1 cellular context compared by ENCODE assay signal in the genomic region with DNA sequence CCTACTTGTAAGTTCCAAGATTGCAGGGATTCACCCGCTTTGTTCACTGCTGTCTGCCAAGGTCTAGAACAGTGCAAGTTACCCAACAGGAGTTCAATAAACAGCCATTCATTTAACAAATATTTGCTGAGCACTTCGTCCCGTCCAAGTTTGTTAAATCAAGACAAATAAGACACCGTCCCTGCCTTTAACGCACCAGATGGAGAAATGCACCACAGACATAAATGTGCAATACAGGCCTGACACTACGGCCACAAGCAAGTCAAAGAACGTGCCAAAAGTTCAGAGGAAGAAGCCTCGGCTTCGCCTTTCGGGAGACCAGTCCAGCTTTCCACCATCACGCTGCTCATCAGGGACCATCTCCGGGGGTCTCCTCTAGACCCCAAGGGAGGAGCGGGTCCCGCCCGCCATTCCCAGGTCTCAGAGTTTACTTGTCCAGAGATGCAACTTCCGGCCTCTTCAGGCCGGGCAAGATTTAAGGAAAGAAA.
TF ChIP-seq lines count a peak whose summit lies in the region.

No MANE protein-coding gene starts in this region.

TF ChIP-seq in HepG2, 621 proteins besides CTCF, POLR2A, EP300 and RAD21 (continues in another document):
- TF ChIP-seq, protein P1, sequence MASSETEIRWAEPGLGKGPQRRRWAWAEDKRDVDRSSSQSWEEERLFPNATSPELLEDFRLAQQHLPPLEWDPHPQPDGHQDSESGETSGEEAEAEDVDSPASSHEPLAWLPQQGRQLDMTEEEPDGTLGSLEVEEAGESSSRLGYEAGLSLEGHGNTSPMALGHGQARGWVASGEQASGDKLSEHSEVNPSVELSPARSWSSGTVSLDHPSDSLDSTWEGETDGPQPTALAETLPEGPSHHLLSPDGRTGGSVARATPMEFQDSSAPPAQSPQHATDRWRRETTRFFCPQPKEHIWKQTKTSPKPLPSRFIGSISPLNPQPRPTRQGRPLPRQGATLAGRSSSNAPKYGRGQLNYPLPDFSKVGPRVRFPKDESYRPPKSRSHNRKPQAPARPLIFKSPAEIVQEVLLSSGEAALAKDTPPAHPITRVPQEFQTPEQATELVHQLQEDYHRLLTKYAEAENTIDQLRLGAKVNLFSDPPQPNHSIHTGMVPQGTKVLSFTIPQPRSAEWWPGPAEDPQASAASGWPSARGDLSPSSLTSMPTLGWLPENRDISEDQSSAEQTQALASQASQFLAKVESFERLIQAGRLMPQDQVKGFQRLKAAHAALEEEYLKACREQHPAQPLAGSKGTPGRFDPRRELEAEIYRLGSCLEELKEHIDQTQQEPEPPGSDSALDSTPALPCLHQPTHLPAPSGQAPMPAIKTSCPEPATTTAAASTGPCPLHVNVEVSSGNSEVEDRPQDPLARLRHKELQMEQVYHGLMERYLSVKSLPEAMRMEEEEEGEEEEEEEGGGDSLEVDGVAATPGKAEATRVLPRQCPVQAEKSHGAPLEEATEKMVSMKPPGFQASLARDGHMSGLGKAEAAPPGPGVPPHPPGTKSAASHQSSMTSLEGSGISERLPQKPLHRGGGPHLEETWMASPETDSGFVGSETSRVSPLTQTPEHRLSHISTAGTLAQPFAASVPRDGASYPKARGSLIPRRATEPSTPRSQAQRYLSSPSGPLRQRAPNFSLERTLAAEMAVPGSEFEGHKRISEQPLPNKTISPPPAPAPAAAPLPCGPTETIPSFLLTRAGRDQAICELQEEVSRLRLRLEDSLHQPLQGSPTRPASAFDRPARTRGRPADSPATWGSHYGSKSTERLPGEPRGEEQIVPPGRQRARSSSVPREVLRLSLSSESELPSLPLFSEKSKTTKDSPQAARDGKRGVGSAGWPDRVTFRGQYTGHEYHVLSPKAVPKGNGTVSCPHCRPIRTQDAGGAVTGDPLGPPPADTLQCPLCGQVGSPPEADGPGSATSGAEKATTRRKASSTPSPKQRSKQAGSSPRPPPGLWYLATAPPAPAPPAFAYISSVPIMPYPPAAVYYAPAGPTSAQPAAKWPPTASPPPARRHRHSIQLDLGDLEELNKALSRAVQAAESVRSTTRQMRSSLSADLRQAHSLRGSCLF (CRISPR knock-in tag; IDR thresholded peaks at IDR 0.05; ENCODE audit: borderline replicate concordance), result no peak
- TF ChIP-seq SOX13 (IDR thresholded peaks at IDR 0.05) (no peak; the same call in 1 of the 2 replicates), SOX13 (CRISPR knock-in tag; conservative IDR thresholded peaks at IDR 0.05 in 1 of 2, IDR thresholded peaks at IDR 0.05 in 1 of 2) (peak in 1 of 2 experiments; percentile 47; a peak in 2 of 4 replicates), KLF16 (CRISPR knock-in tag; IDR thresholded peaks at IDR 0.05) (no peak), ZNF607 (CRISPR knock-in tag; IDR thresholded peaks at IDR 0.05; ENCODE audit: borderline replicate concordance) (no peak), ZNF282 (IDR thresholded peaks at IDR 0.05; ENCODE audit: partially characterized antibody) (no peak), ZNF296 (CRISPR knock-in tag; conservative IDR thresholded peaks at IDR 0.05) (no peak), ZNF720 (CRISPR knock-in tag; IDR thresholded peaks at IDR 0.05) (no peak), SNAI1 (CRISPR knock-in tag; IDR thresholded peaks at IDR 0.05; ENCODE audit: borderline replicate concordance) (peak; percentile 80), ZNF792 (CRISPR knock-in tag; IDR thresholded peaks at IDR 0.05) (no peak), HOXA5 (CRISPR knock-in tag; IDR thresholded peaks at IDR 0.05) (0 out of 2 replicates have a peak, but pooled peaks have one; percentile 3), ZBTB7A (CRISPR knock-in tag; IDR thresholded peaks at IDR 0.05) (peak; percentile 75), RBM22 (optimal IDR thresholded peaks at IDR 0.05; ENCODE audit: low read length) (no peak), FOXP1 (IDR thresholded peaks at IDR 0.05) (no peak), FOXP1 (CRISPR knock-in tag; IDR thresholded peaks at IDR 0.05) (peak; percentile 48; the same call in 1 of the 2 replicates), ZNF235 (CRISPR knock-in tag; IDR thresholded peaks at IDR 0.05; ENCODE audit: borderline replicate concordance) (no peak), NR2F2 (IDR thresholded peaks at IDR 0.05; ENCODE audit: borderline replicate concordance, low read depth) (0 out of 2 replicates have a peak, but pooled peaks have one; percentile 51), PAWR (CRISPR knock-in tag; IDR thresholded peaks at IDR 0.05; ENCODE audit: borderline replicate concordance) (no peak), RFX5 (IDR thresholded peaks at IDR 0.05; ENCODE audit: low read depth, low read length) (no peak), GTF2F1 (IDR thresholded peaks at IDR 0.05; ENCODE audit: low read length) (no peak), PBX2 (CRISPR knock-in tag; IDR thresholded peaks at IDR 0.05) (no peak), CBFB (CRISPR knock-in tag; IDR thresholded peaks at IDR 0.05) (no peak), WIZ (CRISPR knock-in tag; IDR thresholded peaks at IDR 0.05) (no peak), NKX3-1 (CRISPR knock-in tag; IDR thresholded peaks at IDR 0.05) (no peak; the same call in 1 of the 2 replicates), MED8 (CRISPR knock-in tag; IDR thresholded peaks at IDR 0.05; ENCODE audit: insufficient replicate concordance) (peak; percentile 6), HDAC2 (CRISPR knock-in tag; IDR thresholded peaks at IDR 0.05) (peak; percentile 22; the same call in 1 of the 2 replicates), ZSCAN22 (CRISPR knock-in tag; IDR thresholded peaks at IDR 0.05) (no peak), ZNF329 (CRISPR knock-in tag; IDR thresholded peaks at IDR 0.05; ENCODE audit: low read depth) (no peak), SMC3 (IDR thresholded peaks at IDR 0.05; ENCODE audit: low read length) (no peak), MIER3 (CRISPR knock-in tag; IDR thresholded peaks at IDR 0.05; ENCODE audit: borderline replicate concordance) (no peak), DZIP1 (CRISPR knock-in tag; IDR thresholded peaks at IDR 0.05) (no peak), LCORL (IDR thresholded peaks at IDR 0.05) (no peak), LCORL (CRISPR knock-in tag; IDR thresholded peaks at IDR 0.05) (no peak), NFRKB (IDR thresholded peaks at IDR 0.05) (no peak), FLYWCH1 (CRISPR knock-in tag; IDR thresholded peaks at IDR 0.05) (0 out of 2 replicates have a peak, but pooled peaks have one; percentile 61), ZNF652 (CRISPR knock-in tag; IDR thresholded peaks at IDR 0.05; ENCODE audit: borderline replicate concordance, low read depth) (no peak), SOX6 (IDR thresholded peaks at IDR 0.05) (no peak), SOX6 (CRISPR knock-in tag; IDR thresholded peaks at IDR 0.05) (peak; percentile 4; the same call in 1 of the 2 replicates), BCL6 (CRISPR knock-in tag; IDR thresholded peaks at IDR 0.05) (peak; percentile 62; the same call in 1 of the 2 replicates), ZBTB25 (CRISPR knock-in tag; IDR thresholded peaks at IDR 0.05) (no peak)
- TF ChIP-seq, protein P2, sequence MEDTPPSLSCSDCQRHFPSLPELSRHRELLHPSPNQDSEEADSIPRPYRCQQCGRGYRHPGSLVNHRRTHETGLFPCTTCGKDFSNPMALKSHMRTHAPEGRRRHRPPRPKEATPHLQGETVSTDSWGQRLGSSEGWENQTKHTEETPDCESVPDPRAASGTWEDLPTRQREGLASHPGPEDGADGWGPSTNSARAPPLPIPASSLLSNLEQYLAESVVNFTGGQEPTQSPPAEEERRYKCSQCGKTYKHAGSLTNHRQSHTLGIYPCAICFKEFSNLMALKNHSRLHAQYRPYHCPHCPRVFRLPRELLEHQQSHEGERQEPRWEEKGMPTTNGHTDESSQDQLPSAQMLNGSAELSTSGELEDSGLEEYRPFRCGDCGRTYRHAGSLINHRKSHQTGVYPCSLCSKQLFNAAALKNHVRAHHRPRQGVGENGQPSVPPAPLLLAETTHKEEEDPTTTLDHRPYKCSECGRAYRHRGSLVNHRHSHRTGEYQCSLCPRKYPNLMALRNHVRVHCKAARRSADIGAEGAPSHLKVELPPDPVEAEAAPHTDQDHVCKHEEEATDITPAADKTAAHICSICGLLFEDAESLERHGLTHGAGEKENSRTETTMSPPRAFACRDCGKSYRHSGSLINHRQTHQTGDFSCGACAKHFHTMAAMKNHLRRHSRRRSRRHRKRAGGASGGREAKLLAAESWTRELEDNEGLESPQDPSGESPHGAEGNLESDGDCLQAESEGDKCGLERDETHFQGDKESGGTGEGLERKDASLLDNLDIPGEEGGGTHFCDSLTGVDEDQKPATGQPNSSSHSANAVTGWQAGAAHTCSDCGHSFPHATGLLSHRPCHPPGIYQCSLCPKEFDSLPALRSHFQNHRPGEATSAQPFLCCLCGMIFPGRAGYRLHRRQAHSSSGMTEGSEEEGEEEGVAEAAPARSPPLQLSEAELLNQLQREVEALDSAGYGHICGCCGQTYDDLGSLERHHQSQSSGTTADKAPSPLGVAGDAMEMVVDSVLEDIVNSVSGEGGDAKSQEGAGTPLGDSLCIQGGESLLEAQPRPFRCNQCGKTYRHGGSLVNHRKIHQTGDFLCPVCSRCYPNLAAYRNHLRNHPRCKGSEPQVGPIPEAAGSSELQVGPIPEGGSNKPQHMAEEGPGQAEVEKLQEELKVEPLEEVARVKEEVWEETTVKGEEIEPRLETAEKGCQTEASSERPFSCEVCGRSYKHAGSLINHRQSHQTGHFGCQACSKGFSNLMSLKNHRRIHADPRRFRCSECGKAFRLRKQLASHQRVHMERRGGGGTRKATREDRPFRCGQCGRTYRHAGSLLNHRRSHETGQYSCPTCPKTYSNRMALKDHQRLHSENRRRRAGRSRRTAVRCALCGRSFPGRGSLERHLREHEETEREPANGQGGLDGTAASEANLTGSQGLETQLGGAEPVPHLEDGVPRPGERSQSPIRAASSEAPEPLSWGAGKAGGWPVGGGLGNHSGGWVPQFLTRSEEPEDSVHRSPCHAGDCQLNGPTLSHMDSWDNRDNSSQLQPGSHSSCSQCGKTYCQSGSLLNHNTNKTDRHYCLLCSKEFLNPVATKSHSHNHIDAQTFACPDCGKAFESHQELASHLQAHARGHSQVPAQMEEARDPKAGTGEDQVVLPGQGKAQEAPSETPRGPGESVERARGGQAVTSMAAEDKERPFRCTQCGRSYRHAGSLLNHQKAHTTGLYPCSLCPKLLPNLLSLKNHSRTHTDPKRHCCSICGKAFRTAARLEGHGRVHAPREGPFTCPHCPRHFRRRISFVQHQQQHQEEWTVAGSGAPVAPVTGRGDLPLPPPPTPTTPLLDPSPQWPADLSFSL (CRISPR knock-in tag; IDR thresholded peaks at IDR 0.05), result no peak
- TF ChIP-seq, protein P3, sequence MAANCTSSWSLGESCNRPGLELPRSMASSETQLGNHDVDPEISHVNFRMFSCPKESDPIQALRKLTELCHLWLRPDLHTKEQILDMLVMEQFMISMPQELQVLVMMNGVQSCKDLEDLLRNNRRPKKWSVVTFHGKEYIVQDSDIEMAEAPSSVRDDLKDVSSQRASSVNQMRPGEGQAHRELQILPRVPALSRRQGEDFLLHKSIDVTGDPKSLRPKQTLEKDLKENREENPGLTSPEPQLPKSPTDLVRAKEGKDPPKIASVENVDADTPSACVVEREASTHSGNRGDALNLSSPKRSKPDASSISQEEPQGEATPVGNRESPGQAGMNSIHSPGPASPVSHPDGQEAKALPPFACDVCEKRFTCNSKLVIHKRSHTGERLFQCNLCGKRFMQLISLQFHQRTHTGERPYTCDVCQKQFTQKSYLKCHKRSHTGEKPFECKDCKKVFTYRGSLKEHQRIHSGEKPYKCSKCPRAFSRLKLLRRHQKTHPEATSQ (CRISPR knock-in tag; IDR thresholded peaks at IDR 0.05; ENCODE audit: borderline replicate concordance), result no peak
- TF ChIP-seq, protein P4, sequence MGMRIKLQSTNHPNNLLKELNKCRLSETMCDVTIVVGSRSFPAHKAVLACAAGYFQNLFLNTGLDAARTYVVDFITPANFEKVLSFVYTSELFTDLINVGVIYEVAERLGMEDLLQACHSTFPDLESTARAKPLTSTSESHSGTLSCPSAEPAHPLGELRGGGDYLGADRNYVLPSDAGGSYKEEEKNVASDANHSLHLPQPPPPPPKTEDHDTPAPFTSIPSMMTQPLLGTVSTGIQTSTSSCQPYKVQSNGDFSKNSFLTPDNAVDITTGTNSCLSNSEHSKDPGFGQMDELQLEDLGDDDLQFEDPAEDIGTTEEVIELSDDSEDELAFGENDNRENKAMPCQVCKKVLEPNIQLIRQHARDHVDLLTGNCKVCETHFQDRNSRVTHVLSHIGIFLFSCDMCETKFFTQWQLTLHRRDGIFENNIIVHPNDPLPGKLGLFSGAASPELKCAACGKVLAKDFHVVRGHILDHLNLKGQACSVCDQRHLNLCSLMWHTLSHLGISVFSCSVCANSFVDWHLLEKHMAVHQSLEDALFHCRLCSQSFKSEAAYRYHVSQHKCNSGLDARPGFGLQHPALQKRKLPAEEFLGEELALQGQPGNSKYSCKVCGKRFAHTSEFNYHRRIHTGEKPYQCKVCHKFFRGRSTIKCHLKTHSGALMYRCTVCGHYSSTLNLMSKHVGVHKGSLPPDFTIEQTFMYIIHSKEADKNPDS (CRISPR knock-in tag; IDR thresholded peaks at IDR 0.05), result peak; percentile 42; the same call in 1 of the 2 replicates
